In genomic region chr1:20187103-20187812, GRCh38 we compare ENCODE assay signal across 1 cellular context.
TF ChIP-seq lines count a peak whose summit lies in the region.

No MANE protein-coding gene starts in this region.

TF ChIP-seq in K562, 482 proteins besides CTCF, POLR2A, EP300 and RAD21 (continued from another document and continues in another):
- TF ChIP-seq CUX1 (CRISPR knock-in tag; IDR thresholded peaks at IDR 0.05) (peak; percentile 46; the same call in 1 of the 2 replicates), HMG20B (CRISPR knock-in tag; IDR thresholded peaks at IDR 0.05) (0 out of 2 replicates have a peak, but pooled peaks have one; percentile 20), PYGO2 (tag; IDR thresholded peaks at IDR 0.05) (0 out of 2 replicates have a peak, but pooled peaks have one; percentile 12), STAT6 (CRISPR knock-in tag; IDR thresholded peaks at IDR 0.05) (0 out of 2 replicates have a peak, but pooled peaks have one; percentile 53), ZSCAN29 (IDR thresholded peaks at IDR 0.05) (no peak), KDM5B (IDR thresholded peaks at IDR 0.05; ENCODE audit: insufficient replicate concordance, low read depth, low read length) (peak; percentile 56), PHB (CRISPR knock-in tag; IDR thresholded peaks at IDR 0.05) (no peak), UBTF (IDR thresholded peaks at IDR 0.05; ENCODE audit: borderline replicate concordance in 1 of 2, low read depth in 2 of 2, low read length in 2 of 2) (peak in 1 of 2 experiments; percentile 17; a peak in 1 of 4 replicates), ZC3H4 (CRISPR knock-in tag; IDR thresholded peaks at IDR 0.05; ENCODE audit: borderline replicate concordance) (peak; percentile 19; the same call in 1 of the 2 replicates), MEF2A (IDR thresholded peaks at IDR 0.05; ENCODE audit: control insufficient read depth, low read depth, low read length) (no peak), GATA2 (CRISPR knock-in tag; IDR thresholded peaks at IDR 0.05) (peak; percentile 3; the same call in 1 of the 2 replicates), YBX1 (IDR thresholded peaks at IDR 0.05) (no peak), ZKSCAN8 (CRISPR knock-in tag; IDR thresholded peaks at IDR 0.05) (0 out of 2 replicates have a peak, but pooled peaks have one; percentile 4), MCM3 (IDR thresholded peaks at IDR 0.05) (no peak), PTRF (tag; IDR thresholded peaks at IDR 0.05) (no peak), DMBX1 (CRISPR knock-in tag; IDR thresholded peaks at IDR 0.05; ENCODE audit: borderline replicate concordance) (0 out of 2 replicates have a peak, but pooled peaks have one; percentile 13), BCOR (IDR thresholded peaks at IDR 0.05) (no peak), CHD1 (IDR thresholded peaks at IDR 0.05; ENCODE audit: low read length) (peak; percentile 57), ZBTB43 (CRISPR knock-in tag; IDR thresholded peaks at IDR 0.05) (no peak), ZNF395 (CRISPR knock-in tag; IDR thresholded peaks at IDR 0.05) (peak; percentile 93), CGGBP1 (CRISPR knock-in tag; IDR thresholded peaks at IDR 0.05) (no peak), RHOXF2B (CRISPR knock-in tag; conservative IDR thresholded peaks at IDR 0.05) (0 out of 2 replicates have a peak, but pooled peaks have one; percentile 37), ZFP30 (CRISPR knock-in tag; IDR thresholded peaks at IDR 0.05; ENCODE audit: borderline replicate concordance) (no peak), KAT2B (IDR thresholded peaks at IDR 0.05; ENCODE audit: low read depth, low read length) (no peak), ZNF217 (CRISPR knock-in tag; IDR thresholded peaks at IDR 0.05) (no peak), POLR2AphosphoS5 (IDR thresholded peaks at IDR 0.05; ENCODE audit: control insufficient read depth, insufficient read depth, low read depth, low read length) (no peak), ZNF589 (CRISPR knock-in tag; IDR thresholded peaks at IDR 0.05; ENCODE audit: low read depth) (0 out of 2 replicates have a peak, but pooled peaks have one; percentile 2), MEF2D (tag; conservative IDR thresholded peaks at IDR 0.05; ENCODE audit: low read depth) (0 out of 2 replicates have a peak, but pooled peaks have one; percentile 25), ETV6 (IDR thresholded peaks at IDR 0.05; ENCODE audit: borderline replicate concordance in 1 of 2, low read depth in 2 of 2, low read length in 1 of 2) (no peak), ETV6 (CRISPR knock-in tag; IDR thresholded peaks at IDR 0.05; ENCODE audit: borderline replicate concordance) (no peak), RNF2 (IDR thresholded peaks at IDR 0.05) (no peak), TCF7 (IDR thresholded peaks at IDR 0.05; ENCODE audit: borderline replicate concordance) (no peak), CEBPZ (IDR thresholded peaks at IDR 0.05; ENCODE audit: borderline replicate concordance, low read depth, low read length) (no peak), GTF2E2 (tag; IDR thresholded peaks at IDR 0.05) (0 out of 2 replicates have a peak, but pooled peaks have one; percentile 7), ZNF212 (CRISPR knock-in tag; IDR thresholded peaks at IDR 0.05) (no peak)
- TF ChIP-seq, protein P1, sequence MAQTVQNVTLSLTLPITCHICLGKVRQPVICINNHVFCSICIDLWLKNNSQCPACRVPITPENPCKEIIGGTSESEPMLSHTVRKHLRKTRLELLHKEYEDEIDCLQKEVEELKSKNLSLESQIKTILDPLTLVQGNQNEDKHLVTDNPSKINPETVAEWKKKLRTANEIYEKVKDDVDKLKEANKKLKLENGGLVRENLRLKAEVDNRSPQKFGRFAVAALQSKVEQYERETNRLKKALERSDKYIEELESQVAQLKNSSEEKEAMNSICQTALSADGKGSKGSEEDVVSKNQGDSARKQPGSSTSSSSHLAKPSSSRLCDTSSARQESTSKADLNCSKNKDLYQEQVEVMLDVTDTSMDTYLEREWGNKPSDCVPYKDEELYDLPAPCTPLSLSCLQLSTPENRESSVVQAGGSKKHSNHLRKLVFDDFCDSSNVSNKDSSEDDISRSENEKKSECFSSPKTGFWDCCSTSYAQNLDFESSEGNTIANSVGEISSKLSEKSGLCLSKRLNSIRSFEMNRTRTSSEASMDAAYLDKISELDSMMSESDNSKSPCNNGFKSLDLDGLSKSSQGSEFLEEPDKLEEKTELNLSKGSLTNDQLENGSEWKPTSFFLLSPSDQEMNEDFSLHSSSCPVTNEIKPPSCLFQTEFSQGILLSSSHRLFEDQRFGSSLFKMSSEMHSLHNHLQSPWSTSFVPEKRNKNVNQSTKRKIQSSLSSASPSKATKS (CRISPR knock-in tag; IDR thresholded peaks at IDR 0.05): 0 out of 2 replicates have a peak, but pooled peaks have one; percentile 20
- TF ChIP-seq, protein P2, sequence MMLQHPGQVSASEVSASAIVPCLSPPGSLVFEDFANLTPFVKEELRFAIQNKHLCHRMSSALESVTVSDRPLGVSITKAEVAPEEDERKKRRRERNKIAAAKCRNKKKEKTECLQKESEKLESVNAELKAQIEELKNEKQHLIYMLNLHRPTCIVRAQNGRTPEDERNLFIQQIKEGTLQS (IDR thresholded peaks at IDR 0.05): 0 out of 2 replicates have a peak, but pooled peaks have one; percentile 26
- TF ChIP-seq, protein P2 (CRISPR knock-in tag; conservative IDR thresholded peaks at IDR 0.05): no peak
